22 cellular contexts compared by ENCODE assay signal in the genomic region with DNA sequence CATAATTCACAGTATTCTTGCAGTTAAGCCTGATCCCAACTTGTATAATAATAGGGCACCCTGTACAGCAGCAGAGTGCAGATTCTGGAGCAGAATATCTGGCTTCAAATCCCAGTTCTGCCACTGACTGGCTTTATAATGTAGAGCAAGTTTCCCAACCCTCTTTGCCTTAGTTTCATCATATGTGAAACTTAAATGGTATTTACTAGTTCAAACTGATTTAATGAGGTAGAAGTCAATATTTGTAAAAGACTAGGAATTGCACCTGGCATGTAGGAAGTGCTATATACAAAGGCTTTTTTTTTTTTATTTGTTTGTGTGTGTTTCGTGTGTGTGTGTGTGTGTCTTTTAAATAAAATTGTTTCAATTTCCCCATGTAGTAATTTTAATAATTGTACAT.
DNase-seq lines count a peak whose midpoint lies in the region; ATAC-seq and TF ChIP-seq lines count a peak whose summit lies in the region.
"Had no signal": no experiment of that assay in that cellular context is flagged by ENCODE, and none has a peak within 500 bp of the region (broad histone marks: within the 10 kb centered on the region; RNA-seq: fewer than 3 reads in every experiment).

No MANE protein-coding gene starts in this region.

- H3K4me1 ChIP-seq in right lobe of liver, result peaks cover 0 to 6% (median 0%) of the 10 kb centered on the region in 4 donors

- H3K9me3 ChIP-seq in right lobe of liver, result no peaks in the 10 kb centered on the region
- H3K9me3 ChIP-seq: SK-N-SH had no signal

- no peak for TF ChIP-seq CTCF in right lobe of liver (IDR thresholded peaks at IDR 0.05)

- no peaks in the 10 kb centered on the region for H3K27me3 ChIP-seq in right lobe of liver

- peak in 3 of 4 donors; percentile 32 to 45 (median 33) for ATAC-seq in right lobe of liver
- ATAC-seq: HCT116, PC-3, T-helper 17 cell had no signal

- H3K4me3 ChIP-seq in right lobe of liver, result no peak overlapping the region

- no peak overlapping the region for H3K27ac ChIP-seq in right lobe of liver
- H3K27ac ChIP-seq: KMS-11 had no signal

- TF ChIP-seq POLR2A in right lobe of liver (IDR thresholded peaks at IDR 0.05), result no peak

- intact Hi-C loops in right lobe of liver (cut with DNase I), result no loop called here

- WGBS in right lobe of liver (ENCODE audit: insufficient coverage, low coverage, low lambda C conversion rate, missing lambda C conversion rate), result 52% methylated on average over 1 of the region's 1 CpG

- H3K36me3 ChIP-seq in right lobe of liver, result no peaks in the 10 kb centered on the region

- DNase-seq in NCI-H510A treated with DMSO at 0.1 percent for 48 hours (lab: John Stamatoyannopoulos, UW) (peak; percentile 32), NCI-H510A (lab: John Stamatoyannopoulos, UW) (no peak), DMS53 treated with DMSO at 0.1 percent for 48 hours (lab: John Stamatoyannopoulos, UW; ENCODE audit: unreplicated experiment) (peak; percentile 75), NCI-H748 treated with DMSO at 0.1 percent for 48 hours (lab: John Stamatoyannopoulos, UW) (peak; percentile 44), right lobe of liver (no peak), NOMO-1 (lab: John Stamatoyannopoulos, UW; ENCODE audit: unreplicated experiment in 2 of 2) (no peak), SW480 (ENCODE audit: low spot score) (no peak), COR-L47 (lab: John Stamatoyannopoulos, UW) (no peak)
- DNase-seq: Calu3; CD8-positive, alpha-beta memory T cell; NCI-H1048; NCI-H1436; NCI-H187; NCI-H2227 treated with DMSO at 0.1 percent for 48 hours; NCI-H524 treated with DMSO at 0.1 percent for 48 hours; PC-3; SK-N-SH; SW 1271; T-helper 17 cell; T1000 had no signal

Comparison
In these comparisons a context has a peak if more than half of its experiments do, and no peak if none do; other contexts are left out.
1. DNase-seq: peak in NCI-H510A treated with DMSO at 0.1 percent for 48 hours (single experiment), DMS53 treated with DMSO at 0.1 percent for 48 hours (single experiment) and NCI-H748 treated with DMSO at 0.1 percent for 48 hours (single experiment); none in NCI-H510A (single experiment), right lobe of liver (0 of 3), NOMO-1 (0 of 2), SW480 (single experiment) and COR-L47 (single experiment).